Comparison of ENCODE assay signal across 22 cellular contexts in the genomic region with DNA sequence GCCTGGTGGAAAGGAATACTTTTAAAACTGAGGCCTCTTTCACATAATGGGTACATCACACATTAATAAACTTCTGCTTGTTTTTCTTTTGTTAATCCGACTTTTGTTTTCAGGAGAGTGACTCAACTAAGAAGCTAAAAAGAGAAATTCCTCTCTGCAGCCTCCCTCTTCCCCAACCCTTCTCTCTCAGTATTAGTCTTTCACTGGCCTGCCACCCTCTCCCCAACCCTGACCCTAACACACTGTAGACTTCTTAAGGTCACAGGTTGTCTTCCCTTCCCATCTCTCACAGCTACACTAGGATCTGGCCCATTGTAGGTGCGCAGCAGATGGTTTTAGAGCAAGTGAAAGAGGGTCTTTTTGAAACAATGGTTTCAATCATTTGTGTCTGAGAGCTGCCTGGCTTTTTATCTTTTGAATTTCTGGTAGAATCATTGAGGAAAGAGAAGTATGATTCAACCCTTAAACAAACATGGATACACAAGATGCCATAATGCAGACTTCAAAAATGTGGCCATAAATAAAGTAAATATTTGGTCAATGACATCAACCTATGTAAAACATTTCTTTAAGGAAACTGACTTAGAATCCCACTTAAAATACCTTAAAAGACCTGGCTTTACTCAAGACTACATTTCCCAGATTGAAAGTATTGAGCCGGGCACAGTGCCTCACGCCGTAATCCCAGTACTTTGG. TPM values are rescaled to one million over a fixed set of nuclear protein-coding genes. Genes with fewer than 3 reads are reported as not detected.
DNase-seq lines count a peak whose midpoint lies in the region; ATAC-seq, FAIRE-seq and TF ChIP-seq lines count a peak whose summit lies in the region.
"Had no signal": no experiment of that assay in that cellular context is flagged by ENCODE, and none has a peak within 500 bp of the region (broad histone marks: within the 10 kb centered on the region; RNA-seq: fewer than 3 reads in every experiment).

No MANE protein-coding gene starts in this region.

- H3K4me2 ChIP-seq in endothelial cell of umbilical vein (ENCODE audit: insufficient read depth, low read length) = peak overlapping the region; percentile 90
- H3K4me2 ChIP-seq in osteoblast (ENCODE audit: insufficient read depth, low read length) = peak overlapping the region; percentile 55

- H3K27me3 Mint-ChIP-seq in Calu3 (ENCODE audit: unreplicated experiment) = no peaks in the 10 kb centered on the region
- peaks cover 19% of the 10 kb centered on the region for H3K27me3 Mint-ChIP-seq in T-helper 17 cell

- H3K36me3 ChIP-seq in Panc1 (ENCODE audit: control insufficient read depth, insufficient read depth, low read length) (no peaks in the 10 kb centered on the region), endothelial cell of umbilical vein (ENCODE audit: control insufficient read depth in 2 of 2, extremely low read depth in 1 of 2, insufficient read depth in 2 of 2, low read length in 2 of 2) (no peaks in the 10 kb centered on the region), osteoblast (ENCODE audit: insufficient read depth, low read length) (no peaks in the 10 kb centered on the region)
- H3K36me3 ChIP-seq: heart left ventricle, right atrium auricular region, SJCRH30 had no signal

- TF ChIP-seq CTCF in Calu3 (IDR thresholded peaks at IDR 0.05; ENCODE audit: unreplicated experiment) = no peak
- no peak for TF ChIP-seq CTCF in Panc1 (IDR thresholded peaks at IDR 0.05)
- no peak for TF ChIP-seq CTCF in endothelial cell of umbilical vein (IDR thresholded peaks at IDR 0.05; ENCODE audit: extremely low read depth in 1 of 2, insufficient read depth in 1 of 2, low read depth in 1 of 2, low read length in 2 of 2)
- TF ChIP-seq CTCF in osteoblast (IDR thresholded peaks at IDR 0.05; ENCODE audit: extremely low read depth, low read depth, low read length) = no peak
- TF ChIP-seq CTCF in omental fat pad (IDR thresholded peaks at IDR 0.05) = no peak

- H3K27me3 ChIP-seq in Panc1 (ENCODE audit: control insufficient read depth, insufficient read depth, low read length) (no peaks in the 10 kb centered on the region), endothelial cell of umbilical vein (ENCODE audit: control insufficient read depth in 2 of 2, insufficient read depth in 2 of 2, low read length in 2 of 2) (no peaks in the 10 kb centered on the region), osteoblast (ENCODE audit: insufficient read depth, low read length) (no peaks in the 10 kb centered on the region)
- H3K27me3 ChIP-seq: heart left ventricle, right atrium auricular region, SJCRH30 had no signal

- no peak overlapping the region for H3K27ac ChIP-seq in Panc1 (ENCODE audit: low read length)
- H3K27ac ChIP-seq in endothelial cell of umbilical vein (ENCODE audit: insufficient read depth, low read depth, low read length) = peak overlapping the region; percentile 97
- peak overlapping the region; percentile 40 for H3K27ac ChIP-seq in osteoblast (ENCODE audit: low read depth, low read length)
- H3K27ac ChIP-seq: heart left ventricle, right atrium auricular region, SJCRH30 had no signal

- no peaks in the 10 kb centered on the region for H3K4me1 ChIP-seq in Panc1 (ENCODE audit: control insufficient read depth, insufficient read depth, low read length)
- peaks cover 15% of the 10 kb centered on the region for H3K4me1 ChIP-seq in endothelial cell of umbilical vein (ENCODE audit: control insufficient read depth, extremely low read depth, insufficient read depth, low read length)
- peaks cover 9% of the 10 kb centered on the region for H3K4me1 ChIP-seq in osteoblast (ENCODE audit: insufficient read depth, low read length)
- H3K4me1 ChIP-seq: heart left ventricle, right atrium auricular region, SJCRH30 had no signal

- H3K4me3 ChIP-seq in Panc1 (ENCODE audit: low read depth in 2 of 2, low read length in 2 of 2) (no peak overlapping the region), endothelial cell of umbilical vein (replicated peaks in 1 of 3; ENCODE audit: insufficient read depth in 1 of 3, low read depth in 1 of 3, low read length in 3 of 3) (peak overlapping the region in 2 of 3 experiments; percentile 18 to 32), osteoblast (ENCODE audit: insufficient read depth, low read length) (no peak overlapping the region)
- H3K4me3 ChIP-seq: heart left ventricle, right atrium auricular region, SJCRH30 had no signal

- H3K79me2 ChIP-seq in endothelial cell of umbilical vein (ENCODE audit: control insufficient read depth, insufficient read depth, low read length) = no peaks in the 10 kb centered on the region
- no peaks in the 10 kb centered on the region for H3K79me2 ChIP-seq in osteoblast (ENCODE audit: insufficient read depth, low read length)

- BruUV-seq in Calu3 (replicated peaks; lab: Mats Ljungman, UMichigan) (no TSS peak), Panc1 (replicated peaks; lab: Mats Ljungman, UMichigan) (no TSS peak), endothelial cell of umbilical vein (replicated peaks; lab: Mats Ljungman, UMichigan) (no TSS peak)

- H3K4me3 Mint-ChIP-seq in Calu3 (ENCODE audit: low read depth, unreplicated experiment) (no peak overlapping the region), T-helper 17 cell (no peak overlapping the region)
- H3K4me3 Mint-ChIP-seq: IgD-negative memory B cell; stimulated activated naive CD8-positive, alpha-beta T cell treated with anti-CD3 and anti-CD28 coated beads, Interleukin-15, amount 100 ng/mL, for 72 hours had no signal

- ATAC-seq in Panc1 (peak; percentile 72), T-helper 17 cell (no peak), omental fat pad (ENCODE audit: low FRiP score) (no peak), GM21515 (IDR thresholded peaks at IDR 0.05; ENCODE audit: unreplicated experiment) (no peak)
- ATAC-seq: heart left ventricle; stimulated activated naive CD8-positive, alpha-beta T cell treated with anti-CD3 and anti-CD28 coated beads, Interleukin-15, amount 100 ng/mL, for 72 hours had no signal

- in situ Hi-C loops in Panc1 (cut with HindIII; ENCODE audit: low pct_unique_long_range_greater_than_20kb, low sequenced_read_pairs) = no loop called here

- CTCF ChIA-PET in Calu3 (lab: Charles Lee) (interaction anchor here (0.6 to 0.7 kb wide), 3 partner anchors 15 to 107 kb away, joined by 3 to 10 read pairs (median 3); no protein-coding TSS in a partner anchor), Panc1 (lab: Charles Lee) (no interaction called here), endothelial cell of umbilical vein (lab: Charles Lee) (interaction anchor here (0.9 kb wide), 1 partner anchor 267 kb away, joined by 4 read pairs; no protein-coding TSS in a partner anchor)

- H3K9me3 ChIP-seq in Panc1 (ENCODE audit: control insufficient read depth, insufficient read depth, low read depth, low read length) = no peaks in the 10 kb centered on the region
- no peaks in the 10 kb centered on the region for H3K9me3 ChIP-seq in endothelial cell of umbilical vein (replicated peaks; ENCODE audit: control insufficient read depth, insufficient read depth, low read length)
- no peaks in the 10 kb centered on the region for H3K9me3 ChIP-seq in osteoblast (ENCODE audit: low read depth, low read length)
- no peaks in the 10 kb centered on the region for H3K9me3 ChIP-seq in T-helper 17 cell (ENCODE audit: control insufficient read depth, low read length, poor library complexity, severe bottlenecking)
- H3K9me3 ChIP-seq: heart left ventricle, right atrium auricular region, SJCRH30 had no signal

- dilution Hi-C loops in endothelial cell of umbilical vein (cut with MboI; ENCODE audit: extremely low pct_ligation_motif_present, low sequenced_read_pairs) = no loop called here

- H2AFZ ChIP-seq in endothelial cell of umbilical vein (ENCODE audit: low read depth, low read length) = peak overlapping the region; percentile 100
- H2AFZ ChIP-seq in osteoblast (ENCODE audit: low read length) = peak overlapping the region; percentile 82

- DNase-seq in Calu3 (peak; percentile 22), Panc1 (ENCODE audit: low read depth, low spot score) (peak; percentile 77), endothelial cell of umbilical vein (ENCODE audit: low read depth, low spot score) (peak; percentile 50), osteoblast (ENCODE audit: insufficient read length, low spot score, missing footprints) (peak; percentile 53), T-helper 17 cell (no peak), omental fat pad (ENCODE audit: low spot score) (no peak), T-helper 1 cell (no peak)
- DNase-seq: activated CD4-positive, CD25-positive, alpha-beta regulatory T cell treated with anti-CD3 and anti-CD28 coated beads, Interleukin-2, amount 50 U/mL, for 72 hours; amygdala; heart left ventricle; MV-4-11; NCI-H2107; NCI-H526 treated with DMSO at 0.1 percent for 48 hours; SJCRH30; stimulated activated naive CD8-positive, alpha-beta T cell treated with anti-CD3 and anti-CD28 coated beads, Interleukin-15, amount 100 ng/mL, for 72 hours; T1000 had no signal

- peak overlapping the region; percentile 67 for H3K9ac ChIP-seq in endothelial cell of umbilical vein (replicated peaks; ENCODE audit: extremely low read depth, insufficient read depth, low read length)

- intact Hi-C loops in Calu3 (cut with micrococcal nuclease; ENCODE audit: unreplicated experiment) = no loop called here
- intact Hi-C loops in Panc1 (cut with micrococcal nuclease; ENCODE audit: unreplicated experiment) = no loop called here
- intact Hi-C loops in endothelial cell of umbilical vein (cut with micrococcal nuclease) = no loop called here

- TF ChIP-seq POLR2A in endothelial cell of umbilical vein (IDR thresholded peaks at IDR 0.05; ENCODE audit: low read depth, low read length) = no peak

- H3K36me3 Mint-ChIP-seq in Calu3 (ENCODE audit: insufficient read depth, unreplicated experiment) (no peaks in the 10 kb centered on the region), T-helper 17 cell (ENCODE audit: low read depth) (no peaks in the 10 kb centered on the region)
- H3K36me3 Mint-ChIP-seq: IgD-negative memory B cell had no signal

- POLR2A ChIA-PET in Panc1 (lab: Charles Lee) = no interaction called here
- POLR2A ChIA-PET in endothelial cell of umbilical vein (lab: Charles Lee) = no interaction called here

- no peaks in the 10 kb centered on the region for H3K9me3 Mint-ChIP-seq in Calu3 (ENCODE audit: low read depth, unreplicated experiment)
- H3K9me3 Mint-ChIP-seq: IgD-negative memory B cell; stimulated activated naive CD8-positive, alpha-beta T cell treated with anti-CD3 and anti-CD28 coated beads, Interleukin-15, amount 100 ng/mL, for 72 hours had no signal

- H3K4me1 Mint-ChIP-seq in Calu3 (ENCODE audit: low read depth, unreplicated experiment) = peaks cover 20% of the 10 kb centered on the region
- no peaks in the 10 kb centered on the region for H3K4me1 Mint-ChIP-seq in T-helper 17 cell
- H3K4me1 Mint-ChIP-seq: IgD-negative memory B cell; stimulated activated naive CD8-positive, alpha-beta T cell treated with anti-CD3 and anti-CD28 coated beads, Interleukin-15, amount 100 ng/mL, for 72 hours had no signal

- no peaks in the 10 kb centered on the region for H3K9me1 ChIP-seq in endothelial cell of umbilical vein (replicated peaks; ENCODE audit: control insufficient read depth, extremely low read depth, insufficient read depth, low read length)

- H3K27ac Mint-ChIP-seq in Calu3 (ENCODE audit: unreplicated experiment) = peak overlapping the region; percentile 70
- H3K27ac Mint-ChIP-seq in T-helper 17 cell = no peak overlapping the region
- H3K27ac Mint-ChIP-seq: stimulated activated naive CD8-positive, alpha-beta T cell treated with anti-CD3 and anti-CD28 coated beads, Interleukin-15, amount 100 ng/mL, for 72 hours had no signal

- no peaks in the 10 kb centered on the region for H4K20me1 ChIP-seq in endothelial cell of umbilical vein (replicated peaks; ENCODE audit: control insufficient read depth, extremely low read depth, insufficient read depth, low read length)
- H4K20me1 ChIP-seq in osteoblast (ENCODE audit: insufficient read depth, low read length) = no peaks in the 10 kb centered on the region

- FAIRE-seq in endothelial cell of umbilical vein (lab: Jason Lieb, UNC) = peak; percentile 93
- FAIRE-seq: colon had no signal

RNA-seq across cellular contexts. Expression of a gene that starts 17.9 kb away (rescaled TPM):
- 0.61 and 0.97 TPM in 2 replicates for total RNA-seq in Calu3 (2022)
- total RNA-seq in Panc1 (2021; ENCODE audit: unreplicated experiment) = 0.92 TPM
- 8.2 TPM for polyA plus RNA-seq in Panc1 (2012; ENCODE audit: insufficient read length)
- total RNA-seq in endothelial cell of umbilical vein = not detected in 2 replicates
- polyA plus RNA-seq in endothelial cell of umbilical vein = not detected in 2 replicates
- polyA plus RNA-seq in endothelial cell of umbilical vein (2011; cell fraction: cytosol; rRNA removed) = not detected in 2 replicates
- polyA plus RNA-seq in endothelial cell of umbilical vein (2011; cell fraction: nucleus; rRNA removed) = not detected in 2 replicates
- polyA plus RNA-seq in endothelial cell of umbilical vein (2012) = not detected in 2 replicates
- not detected in 2 replicates for polyA minus RNA-seq in endothelial cell of umbilical vein
- not detected for polyA minus RNA-seq in endothelial cell of umbilical vein (2011; cell fraction: cytosol; rRNA and poly(A)+ RNA removed)
- polyA minus RNA-seq in endothelial cell of umbilical vein (2011; cell fraction: nucleus; rRNA and poly(A)+ RNA removed) = not detected in 2 replicates
- not detected in 2 replicates for total RNA-seq in osteoblast
- not detected for total RNA-seq in T-helper 17 cell
- total RNA-seq in omental fat pad = 1 to 10 TPM; 2.5 to 6.7 (median 3.1) TPM
- total RNA-seq: kidney epithelial cell, OCI-LY7, SJCRH30 had no signal
- polyA plus RNA-seq: IgD-negative memory B cell had no signal

RNA-seq across cellular contexts. Expression of a gene that starts 52.1 kb away (rescaled TPM):
- total RNA-seq in Calu3 (2022) (46.9 and 52.2 TPM in 2 replicates), Panc1 (2021; ENCODE audit: unreplicated experiment) (96.4 TPM), endothelial cell of umbilical vein (58.9 and 63.0 TPM in 2 replicates), osteoblast (4.7 TPM in 2 replicates), T-helper 17 cell (under 1 TPM; 0.27 to 0.63 TPM), omental fat pad (1 to 10 TPM in 1 of 4 donors, under 1 TPM in 2, not detected in 1; 0.19 to 3.2 (median 0.32) TPM)
- polyA plus RNA-seq in Panc1 (2012; ENCODE audit: insufficient read length) = 29.0 TPM
- 13.8 and 17.4 TPM in 2 replicates for polyA plus RNA-seq in endothelial cell of umbilical vein
- polyA plus RNA-seq in endothelial cell of umbilical vein (2011; cell fraction: cytosol; rRNA removed) = 32.1 and 33.5 TPM in 2 replicates
- 17.7 and 25.4 TPM in 2 replicates for polyA plus RNA-seq in endothelial cell of umbilical vein (2011; cell fraction: nucleus; rRNA removed)
- polyA plus RNA-seq in endothelial cell of umbilical vein (2012) = 25.8 and 64.9 TPM in 2 replicates
- 11.5 and 13.4 TPM in 2 replicates for polyA minus RNA-seq in endothelial cell of umbilical vein
- polyA minus RNA-seq in endothelial cell of umbilical vein (2011; cell fraction: cytosol; rRNA and poly(A)+ RNA removed) = 25.9 TPM
- polyA minus RNA-seq in endothelial cell of umbilical vein (2011; cell fraction: nucleus; rRNA and poly(A)+ RNA removed) = 7.3 and 12.3 TPM in 2 replicates

RNA-seq across cellular contexts. Expression of a gene that starts 52.5 kb away (rescaled TPM):
- total RNA-seq in Calu3 (2022) = 1.5 and 2.6 TPM in 2 replicates
- total RNA-seq in Panc1 (2021; ENCODE audit: unreplicated experiment) = 6.9 TPM
- polyA plus RNA-seq in Panc1 (2012; ENCODE audit: insufficient read length) = 12.6 TPM
- not detected in 2 replicates for total RNA-seq in endothelial cell of umbilical vein
- not detected in 2 replicates for polyA plus RNA-seq in endothelial cell of umbilical vein
- polyA plus RNA-seq in endothelial cell of umbilical vein (2011; cell fraction: cytosol; rRNA removed) = not detected in 2 replicates
- polyA plus RNA-seq in endothelial cell of umbilical vein (2011; cell fraction: nucleus; rRNA removed) = not detected in 2 replicates
- 3.5 and 5.9 TPM in 2 replicates for polyA plus RNA-seq in endothelial cell of umbilical vein (2012)
- polyA minus RNA-seq in endothelial cell of umbilical vein = not detected in 2 replicates
- not detected for polyA minus RNA-seq in endothelial cell of umbilical vein (2011; cell fraction: cytosol; rRNA and poly(A)+ RNA removed)
- polyA minus RNA-seq in endothelial cell of umbilical vein (2011; cell fraction: nucleus; rRNA and poly(A)+ RNA removed) = not detected in 2 replicates
- total RNA-seq in osteoblast = 2.1 and 3.3 TPM in 2 replicates
- not detected for total RNA-seq in T-helper 17 cell
- 1,000 to 10,000 TPM in 1 of 4 donors, 100 to 1,000 TPM in 3; 188 to 1,096 (median 353) TPM for total RNA-seq in omental fat pad
- total RNA-seq: kidney epithelial cell, OCI-LY7, SJCRH30 had no signal
- polyA plus RNA-seq: IgD-negative memory B cell had no signal

Comparison
In these comparisons a context has a peak if more than half of its experiments do, and no peak if none do; other contexts are left out.
1. DNase-seq: peak in Calu3 (single experiment), Panc1 (single experiment), endothelial cell of umbilical vein (single experiment) and osteoblast (single experiment); none in T-helper 17 cell (0 of 3), omental fat pad (single experiment) and T-helper 1 cell (0 of 5).
2. H3K4me3 ChIP-seq: peak in endothelial cell of umbilical vein (2 of 3); none in Panc1 (0 of 2) and osteoblast (single experiment).
3. RNA of a gene that starts 52.5 kb away (total RNA-seq): 188 to 1,096 TPM in omental fat pad; 6.9 TPM in Panc1 (single experiment), 2.1 to 3.3 TPM in osteoblast, 1.5 to 2.6 TPM in Calu3, not detected in endothelial cell of umbilical vein and not detected in T-helper 17 cell; every median in the first group is over 10 times any median in the second.